Comparison of ENCODE assay signal across 17 cellular contexts in genomic region chr2:160469164-160469563, GRCh38. TPM values are rescaled to one million over a fixed set of nuclear protein-coding genes. Genes with fewer than 3 reads are reported as not detected.
A peak's percentile ranks its signal among the peaks of the same experiment; 100 is the strongest.
DNase-seq lines count a peak whose midpoint lies in the region; ATAC-seq and TF ChIP-seq lines count a peak whose summit lies in the region.
"Had no signal": no experiment of that assay in that cellular context is flagged by ENCODE, and none has a peak within 500 bp of the region (broad histone marks: within the 10 kb centered on the region; RNA-seq: fewer than 3 reads in every experiment).

No MANE protein-coding gene starts in this region.

- no peak for TF ChIP-seq EP300 in gastroesophageal sphincter (IDR thresholded peaks at IDR 0.05)

- TF ChIP-seq CTCF in left ventricle myocardium inferior (IDR thresholded peaks at IDR 0.05; ENCODE audit: borderline replicate concordance), result no peak
- TF ChIP-seq CTCF in gastroesophageal sphincter (IDR thresholded peaks at IDR 0.05), result no peak
- no peak for TF ChIP-seq CTCF in omental fat pad (IDR thresholded peaks at IDR 0.05)
- TF ChIP-seq CTCF in mucosa of descending colon (IDR thresholded peaks at IDR 0.05), result no peak

- no peaks in the 10 kb centered on the region for H3K36me3 ChIP-seq in left ventricle myocardium inferior
- no peaks in the 10 kb centered on the region for H3K36me3 ChIP-seq in gastroesophageal sphincter
- H3K36me3 ChIP-seq in aorta (ENCODE audit: control insufficient read depth in 1 of 2, insufficient read depth in 2 of 2, low read length in 1 of 2), result no peaks in the 10 kb centered on the region
- H3K36me3 ChIP-seq in mucosa of descending colon (ENCODE audit: low read depth), result no peaks in the 10 kb centered on the region
- H3K36me3 ChIP-seq: upper lobe of left lung had no signal

- intact Hi-C loops in left ventricle myocardium inferior (cut with micrococcal nuclease), result no loop called here
- intact Hi-C loops in Right ventricle myocardium inferior (cut with DNase I), result no loop called here
- intact Hi-C loops in aorta (cut with DNase I), result no loop called here
- intact Hi-C loops in mucosa of descending colon (cut with DNase I, micrococcal nuclease), result no loop called here

- H3K4me1 ChIP-seq in left ventricle myocardium inferior (peaks cover 94% of the 10 kb centered on the region), gastroesophageal sphincter (peaks cover 19 to 91% (median 23%) of the 10 kb centered on the region in 3 donors), aorta (ENCODE audit: control insufficient read depth in 1 of 2, insufficient read depth in 2 of 2, low read length in 2 of 2) (peaks cover 0 to 11% of the 10 kb centered on the region in 2 donors), mucosa of descending colon (ENCODE audit: low read depth) (peaks cover 7% of the 10 kb centered on the region)

- no peaks in the 10 kb centered on the region for H3K27me3 ChIP-seq in left ventricle myocardium inferior (ENCODE audit: low read depth)
- H3K27me3 ChIP-seq in gastroesophageal sphincter, result no peaks in the 10 kb centered on the region
- H3K27me3 ChIP-seq in aorta (ENCODE audit: control insufficient read depth in 1 of 2, insufficient read depth in 2 of 2, low read length in 1 of 2), result no peaks in the 10 kb centered on the region
- H3K27me3 ChIP-seq: upper lobe of left lung had no signal

- no peak overlapping the region for H3K4me3 ChIP-seq in left ventricle myocardium inferior
- H3K4me3 ChIP-seq in gastroesophageal sphincter, result no peak overlapping the region
- no peak overlapping the region for H3K4me3 ChIP-seq in aorta (ENCODE audit: low read length in 2 of 2)
- H3K4me3 ChIP-seq in mucosa of descending colon, result no peak overlapping the region
- H3K4me3 ChIP-seq: SK-N-MC, upper lobe of left lung had no signal

- no peaks in the 10 kb centered on the region for H3K9me3 ChIP-seq in left ventricle myocardium inferior (replicated peaks)
- no peaks in the 10 kb centered on the region for H3K9me3 ChIP-seq in gastroesophageal sphincter
- no peaks in the 10 kb centered on the region for H3K9me3 ChIP-seq in aorta (ENCODE audit: control insufficient read depth, low read length)
- H3K9me3 ChIP-seq in mucosa of descending colon, result no peaks in the 10 kb centered on the region
- H3K9me3 ChIP-seq: upper lobe of left lung had no signal

- peak overlapping the region; percentile 41 for H3K27ac ChIP-seq in left ventricle myocardium inferior (replicated peaks)
- H3K27ac ChIP-seq in gastroesophageal sphincter, result peak overlapping the region in 3 of 4 donors; percentile 34 to 64 (median 59)
- H3K27ac ChIP-seq in aorta (ENCODE audit: low read depth in 1 of 2, low read length in 2 of 2), result no peak overlapping the region
- H3K27ac ChIP-seq: SK-N-MC had no signal

- WGBS in gastroesophageal sphincter (ENCODE audit: low coverage in 1 of 2), 2 donors, result 37 to 63% methylated on average over 5 to 6 of the region's 6 CpGs
- WGBS in aorta, 2 donors, result 75 to 76% methylated on average over 6 of the region's 6 CpGs

- ATAC-seq in Right ventricle myocardium inferior (no peak), gastroesophageal sphincter (no peak), omental fat pad (ENCODE audit: low FRiP score) (peak; percentile 25), aorta (ENCODE audit: low FRiP score) (peak; percentile 15), mucosa of descending colon (no peak)

- no peak for TF ChIP-seq POLR2A in gastroesophageal sphincter (IDR thresholded peaks at IDR 0.05)

- DNase-seq in left ventricle myocardium inferior (no peak), Right ventricle myocardium inferior (ENCODE audit: missing footprints) (no peak), omental fat pad (ENCODE audit: low spot score) (no peak), aorta (no peak), mucosa of descending colon (no peak), NCI-H2171 treated with DMSO at 0.1 percent for 48 hours (lab: John Stamatoyannopoulos, UW) (no peak), NCI-H187 (lab: John Stamatoyannopoulos, UW) (no peak)
- DNase-seq: CD4-positive, CD25-positive, alpha-beta regulatory T cell; DMS53; GOT3; NCI-H1417 treated with DMSO at 0.1 percent for 48 hours; NCI-H748 treated with DMSO at 0.1 percent for 48 hours; OCI-M1; stimulated activated naive CD4-positive, alpha-beta T cell treated with Interleukin-2 at 50 U/mL for 16 hours; upper lobe of left lung had no signal

RNA-seq across cellular contexts. Expression of gene RBMS1, which starts 24.4 kb away (rescaled TPM):
- total RNA-seq in left ventricle myocardium inferior (56.2 TPM), Right ventricle myocardium inferior (58.2 TPM), gastroesophageal sphincter (100 to 1,000 TPM in 1 of 4 donors, 10 to 100 TPM in 3; 86.0 to 110 (median 91.5) TPM), omental fat pad (100 to 1,000 TPM; 133 to 180 (median 139) TPM), aorta (100 to 1,000 TPM; 119 to 146 TPM), mucosa of descending colon (10 to 100 TPM in 2 of 3 donors, 1 to 10 TPM in 1; 9.7 to 58.3 (median 21.6) TPM)
- polyA plus RNA-seq in aorta, result 10 to 100 TPM; 32.8 to 79.8 TPM

Comparison
In these comparisons a context has a peak if more than half of its experiments do, and no peak if none do; other contexts are left out.
1. H3K27ac ChIP-seq: peak in left ventricle myocardium inferior (single experiment) and gastroesophageal sphincter (3 of 4); none in aorta (0 of 2).
2. ATAC-seq: peak in omental fat pad (single experiment) and aorta (single experiment); none in Right ventricle myocardium inferior (single experiment), gastroesophageal sphincter (single experiment) and mucosa of descending colon (single experiment).